8 cellular contexts compared by ENCODE assay signal in genomic region chr1:100458925-100459814, GRCh38.
DNase-seq lines count a peak whose midpoint lies in the region; ATAC-seq, FAIRE-seq and TF ChIP-seq lines count a peak whose summit lies in the region.

No MANE protein-coding gene starts in this region.

- intact Hi-C loops in activated CD4-positive, alpha-beta T cell treated with anti-CD3 and anti-CD28 coated beads for 36 hours (cut with DNase I, micrococcal nuclease) = loop anchor here (1.0 to 5.0 kb wide), 7 partner anchors 108 to 651 kb away; partner anchors contain the start of genes TRMT13 (in 2 of the 2), RTCA (in 1 of the 2), SASS6 (in 1 of the 2) and SLC35A3 (in 1 of the 2)
- intact Hi-C loops in dorsolateral prefrontal cortex (cut with DNase I) = loop anchor here (1.0 to 10.0 kb wide), 4 partner anchors 104 to 650 kb away; partner anchors contain the start of genes CDC14A (in 2 of the 2) and RTCA (in 1 of the 2)

- no peak overlapping the region for H3K18ac ChIP-seq in mesenchymal stem cell (ENCODE audit: low read depth in 1 of 2, low read length in 2 of 2)

- no peak overlapping the region for H3K23ac ChIP-seq in mesenchymal stem cell (ENCODE audit: low read length in 2 of 2)

- peaks cover 6% of the 10 kb centered on the region for H3K36me3 Mint-ChIP-seq in activated CD4-positive, alpha-beta T cell treated with anti-CD3 and anti-CD28 coated beads for 36 hours (ENCODE audit: low read depth)

- no peak overlapping the region for H2BK12ac ChIP-seq in mesenchymal stem cell (ENCODE audit: low read length in 2 of 2)

- H2BK15ac ChIP-seq in mesenchymal stem cell (ENCODE audit: low read depth, poor library complexity, severe bottlenecking) = no peak overlapping the region

- no peak overlapping the region for H2AFZ ChIP-seq in mesenchymal stem cell (ENCODE audit: low read depth, low read length)

- peaks cover 50% of the 10 kb centered on the region for H3K4me1 Mint-ChIP-seq in activated CD4-positive, alpha-beta T cell treated with anti-CD3 and anti-CD28 coated beads for 36 hours

- H3K4me2 ChIP-seq in mesenchymal stem cell (ENCODE audit: low read length, poor library complexity, severe bottlenecking) = no peak overlapping the region

- POLR2A ChIA-PET in activated CD4-positive, alpha-beta T cell treated with anti-CD3 and anti-CD28 coated beads for 36 hours (lab: Charles Lee) = interaction anchor here (0.6 to 1.4 kb wide), 6 partner anchors 80 to 330 kb away, joined by 3 to 5 read pairs (median 4); no protein-coding TSS in a partner anchor

- no peak overlapping the region for H2BK120ac ChIP-seq in mesenchymal stem cell (ENCODE audit: low read depth, low read length)

- FAIRE-seq in GM19239 (lab: Jason Lieb, UNC) = peak; percentile 88

- peaks cover 5% of the 10 kb centered on the region for H3K4me1 ChIP-seq in mesenchymal stem cell (ENCODE audit: control insufficient read depth, insufficient read depth, low read depth, low read length)

- H4K91ac ChIP-seq in mesenchymal stem cell (ENCODE audit: low read length) = no peak overlapping the region

- no peaks in the 10 kb centered on the region for H3K9me3 Mint-ChIP-seq in activated CD4-positive, alpha-beta T cell treated with anti-CD3 and anti-CD28 coated beads for 36 hours (ENCODE audit: low read depth)

- no peaks in the 10 kb centered on the region for H3K27me3 ChIP-seq in dorsolateral prefrontal cortex
- H3K27me3 ChIP-seq in mesenchymal stem cell (ENCODE audit: control insufficient read depth in 1 of 2, insufficient read depth in 1 of 2, low read length in 2 of 2) = no peaks in the 10 kb centered on the region

- H3K4me3 ChIP-seq in dorsolateral prefrontal cortex = peak overlapping the region in 1 of 59 donors; percentile 13
- no peak overlapping the region for H3K4me3 ChIP-seq in mesenchymal stem cell (ENCODE audit: insufficient read depth in 1 of 2, low read depth in 1 of 2, low read length in 2 of 2)

- WGBS in mesenchymal stem cell = 31% methylated on average over 7 of the region's 12 CpGs

- no peak overlapping the region for H3K4ac ChIP-seq in mesenchymal stem cell (ENCODE audit: low read depth in 1 of 2, low read length in 2 of 2)

- H2AK5ac ChIP-seq in mesenchymal stem cell (ENCODE audit: low read length, severe bottlenecking) = no peak overlapping the region

- no peaks in the 10 kb centered on the region for H3K36me3 ChIP-seq in mesenchymal stem cell (ENCODE audit: control insufficient read depth in 1 of 2, insufficient read depth in 2 of 2, low read depth in 1 of 2, low read length in 2 of 2)

- ATAC-seq in HG03378 (IDR thresholded peaks at IDR 0.05; ENCODE audit: unreplicated experiment) = peak; percentile 92
- ATAC-seq in activated CD4-positive, alpha-beta T cell treated with anti-CD3 and anti-CD28 coated beads for 36 hours = peak; percentile 85

- no peak overlapping the region for H3K4me3 Mint-ChIP-seq in activated CD4-positive, alpha-beta T cell treated with anti-CD3 and anti-CD28 coated beads for 36 hours

- no peaks in the 10 kb centered on the region for H3K9me3 ChIP-seq in mesenchymal stem cell (ENCODE audit: control insufficient read depth, low read length)

- TF ChIP-seq CTCF in C4-2B (conservative IDR thresholded peaks at IDR 0.05) (peak; percentile 96), dorsolateral prefrontal cortex (IDR thresholded peaks at IDR 0.05 in 54 of 56, conservative IDR thresholded peaks at IDR 0.05 in 2 of 56; ENCODE audit: low read depth in 1 of 56, partially characterized antibody in 56 of 56) (peak; percentile 39 to 93 (median 86))

- no peaks in the 10 kb centered on the region for H3K79me1 ChIP-seq in mesenchymal stem cell (replicated peaks; ENCODE audit: low read length, poor library complexity, severe bottlenecking)

- no peak overlapping the region for H3K14ac ChIP-seq in mesenchymal stem cell (ENCODE audit: low read length in 2 of 2)

- H3K27ac ChIP-seq in C4-2B = no peak overlapping the region
- peak overlapping the region in 6 of 59 donors; percentile 6 to 58 (median 41) for H3K27ac ChIP-seq in dorsolateral prefrontal cortex
- no peak overlapping the region for H3K27ac ChIP-seq in mesenchymal stem cell (ENCODE audit: low read length, poor library complexity, severe bottlenecking)

- no peak overlapping the region for H4K8ac ChIP-seq in mesenchymal stem cell (ENCODE audit: low read length)

- H3K27me3 Mint-ChIP-seq in activated CD4-positive, alpha-beta T cell treated with anti-CD3 and anti-CD28 coated beads for 36 hours = no peaks in the 10 kb centered on the region

- peak overlapping the region; percentile 6 for H3K9ac ChIP-seq in mesenchymal stem cell (ENCODE audit: low read length)

- H3K27ac Mint-ChIP-seq in activated CD4-positive, alpha-beta T cell treated with anti-CD3 and anti-CD28 coated beads for 36 hours = peak overlapping the region; percentile 65

- DNase-seq in GM19239 (ENCODE audit: insufficient read length, low spot score) (peak; percentile 24), NCI-H446 treated with DMSO at 0.1 percent for 48 hours (lab: John Stamatoyannopoulos, UW) (peak; percentile 61), dorsolateral prefrontal cortex (peak; percentile 45 to 85 (median 75)), mesenchymal stem cell (peak; percentile 79)
- DNase-seq in activated CD4-positive, alpha-beta T cell treated with anti-CD3 and anti-CD28 coated beads for 36 hours = peak; percentile 86
- DNase-seq in stimulated activated CD8-positive, alpha-beta memory T cell treated with anti-CD3 and anti-CD28 coated beads, Interleukin-15, amount 100 ng/mL, for 4 hours (ENCODE audit: low read depth in 2 of 2) = peak; percentile 32 to 42

- CTCF ChIA-PET in activated CD4-positive, alpha-beta T cell treated with anti-CD3 and anti-CD28 coated beads for 36 hours (lab: Charles Lee) = interaction anchor here (0.5 to 6.8 kb wide), 50 partner anchors 11 to 650 kb away, joined by 3 to 86 read pairs (median 4); partner anchors contain the start of genes CDC14A, SLC35A3 and TRMT13

- H2BK5ac ChIP-seq in mesenchymal stem cell (ENCODE audit: low read depth, low read length, poor library complexity, severe bottlenecking) = no peak overlapping the region

Comparison
In these comparisons a context has a peak if more than half of its experiments do, and no peak if none do; other contexts are left out.
1. DNase-seq: peak in every context shown above with its lines; median percentile 86 in activated CD4-positive, alpha-beta T cell treated with anti-CD3 and anti-CD28 coated beads for 36 hours; 79 in mesenchymal stem cell; 75 in dorsolateral prefrontal cortex; 61 in NCI-H446 treated with DMSO at 0.1 percent for 48 hours; 37 in stimulated activated CD8-positive, alpha-beta memory T cell treated with anti-CD3 and anti-CD28 coated beads, Interleukin-15, amount 100 ng/mL, for 4 hours; 24 in GM19239.